Comparison of ENCODE assay signal across 18 cellular contexts in genomic region chr10:60479305-60480020, GRCh38.
DNase-seq lines count a peak whose midpoint lies in the region; ATAC-seq, FAIRE-seq and TF ChIP-seq lines count a peak whose summit lies in the region.
"Had no signal": no experiment of that assay in that cellular context is flagged by ENCODE, and none has a peak within 500 bp of the region (broad histone marks: within the 10 kb centered on the region; RNA-seq: fewer than 3 reads in every experiment).

No MANE protein-coding gene starts in this region.

- TF ChIP-seq CTCF in mammary epithelial cell (conservative IDR thresholded peaks at IDR 0.05 in 1 of 2, IDR thresholded peaks at IDR 0.05 in 1 of 2; ENCODE audit: extremely low read depth in 1 of 2, insufficient read depth in 1 of 2, low read depth in 1 of 2, low read length in 2 of 2) (no peak), type B pancreatic cell (conservative IDR thresholded peaks at IDR 0.05) (no peak)

- peaks cover 18% of the 10 kb centered on the region for H3K4me1 Mint-ChIP-seq in type B pancreatic cell (ENCODE audit: unreplicated experiment)

- dilution Hi-C loops in mammary epithelial cell (cut with HindIII; ENCODE audit: low sequenced_read_pairs): no loop called here

- no peaks in the 10 kb centered on the region for H3K79me2 ChIP-seq in mammary epithelial cell (ENCODE audit: insufficient read depth, low read length)

- H3K4me3 Mint-ChIP-seq in type B pancreatic cell: no peak overlapping the region

- H3K4me1 ChIP-seq in mammary epithelial cell (ENCODE audit: insufficient read depth, low read length): peaks cover 13% of the 10 kb centered on the region

- no TSS peak for BruUV-seq in mammary epithelial cell (replicated peaks; lab: Mats Ljungman, UMichigan)

- H3K9me3 ChIP-seq in mammary epithelial cell (replicated peaks; ENCODE audit: insufficient read depth, low read length): no peaks in the 10 kb centered on the region
- H3K9me3 ChIP-seq: left ventricle myocardium inferior had no signal

- CTCF ChIA-PET in mammary epithelial cell (lab: Charles Lee; ENCODE audit: low non-redundant PET): no interaction called here

- FAIRE-seq in frontal cortex (lab: Jason Lieb, UNC): no peak
- FAIRE-seq: endothelial cell of umbilical vein had no signal

- intact Hi-C loops in mammary epithelial cell (cut with micrococcal nuclease): no loop called here

- no peak overlapping the region for H3K4me3 ChIP-seq in mammary epithelial cell (replicated peaks in 1 of 3; ENCODE audit: insufficient read depth in 1 of 3, low read depth in 2 of 3, low read length in 3 of 3)
- H3K4me3 ChIP-seq: cardiac muscle cell, left ventricle myocardium inferior had no signal

- in situ Hi-C loops in mammary epithelial cell (cut with MboI; ENCODE audit: low sequenced_read_pairs in 2 of 2): no loop called here

- peak; percentile 24 for DNase-seq in HT1080 (ENCODE audit: low read depth)
- DNase-seq in mammary epithelial cell: peak; percentile 27
- peak; percentile 59 for DNase-seq in putamen (ENCODE audit: low spot score)
- no peak for DNase-seq in NCI-H82 (lab: John Stamatoyannopoulos, UW)
- no peak for DNase-seq in SHP77 (lab: John Stamatoyannopoulos, UW)
- DNase-seq in frontal cortex (ENCODE audit: low spot score in 2 of 2): no peak
- DNase-seq in type B pancreatic cell (ENCODE audit: extremely low spot score, unreplicated experiment): no peak
- DNase-seq: activated CD4-positive, alpha-beta T cell treated with anti-CD3 and anti-CD28 coated beads, Interleukin-2, amount 50 U/mL, for 48 hours; activated gamma-delta T cell treated with Interleukin-2 at 50 U/mL for 16 hours; IMR-90; left ventricle myocardium inferior; NCI-H1436 treated with DMSO at 0.1 percent for 48 hours; NCI-H524 treated with DMSO at 0.1 percent for 48 hours had no signal

- no peak overlapping the region for H2AFZ ChIP-seq in mammary epithelial cell (ENCODE audit: low read depth, low read length)

- H3K36me3 Mint-ChIP-seq in type B pancreatic cell: no peaks in the 10 kb centered on the region

- WGBS in mammary epithelial cell (ENCODE audit: low coverage, missing lambda C conversion rate): 96% methylated on average over 4 of the region's 4 CpGs

- H3K36me3 ChIP-seq in mammary epithelial cell (ENCODE audit: insufficient read depth, low read length): no peaks in the 10 kb centered on the region
- H3K36me3 ChIP-seq: cardiac muscle cell, left ventricle myocardium inferior had no signal

- no peaks in the 10 kb centered on the region for H3K27me3 Mint-ChIP-seq in type B pancreatic cell

- no peaks in the 10 kb centered on the region for H3K27me3 ChIP-seq in mammary epithelial cell (ENCODE audit: insufficient read depth, low read length)
- H3K27me3 ChIP-seq: cardiac muscle cell had no signal

- H3K27ac ChIP-seq in mammary epithelial cell (ENCODE audit: insufficient read depth, low read depth, low read length): no peak overlapping the region
- H3K27ac ChIP-seq: C4-2B, cardiac muscle cell, left ventricle myocardium inferior had no signal

- no peak overlapping the region for H3K27ac Mint-ChIP-seq in type B pancreatic cell

- no peak overlapping the region for H3K4me2 ChIP-seq in mammary epithelial cell (ENCODE audit: insufficient read depth, low read depth, low read length)

- peaks cover 11% of the 10 kb centered on the region for H3K9me3 Mint-ChIP-seq in type B pancreatic cell

- peak; percentile 56 for ATAC-seq in GM18867 (IDR thresholded peaks at IDR 0.05; ENCODE audit: unreplicated experiment)
- ATAC-seq: sciatic nerve had no signal

- no peak overlapping the region for H3K9ac ChIP-seq in mammary epithelial cell (ENCODE audit: insufficient read depth, low read length)

- no peaks in the 10 kb centered on the region for H4K20me1 ChIP-seq in mammary epithelial cell (ENCODE audit: insufficient read depth, low read length)

Comparison
In these comparisons a context has a peak if more than half of its experiments do, and no peak if none do; other contexts are left out.
1. DNase-seq: peak in HT1080 (single experiment), mammary epithelial cell (single experiment) and putamen (single experiment); none in NCI-H82 (single experiment), SHP77 (0 of 2), frontal cortex (0 of 2) and type B pancreatic cell (single experiment).